ENCODE assay signal across 1 cellular context in the genomic region with DNA sequence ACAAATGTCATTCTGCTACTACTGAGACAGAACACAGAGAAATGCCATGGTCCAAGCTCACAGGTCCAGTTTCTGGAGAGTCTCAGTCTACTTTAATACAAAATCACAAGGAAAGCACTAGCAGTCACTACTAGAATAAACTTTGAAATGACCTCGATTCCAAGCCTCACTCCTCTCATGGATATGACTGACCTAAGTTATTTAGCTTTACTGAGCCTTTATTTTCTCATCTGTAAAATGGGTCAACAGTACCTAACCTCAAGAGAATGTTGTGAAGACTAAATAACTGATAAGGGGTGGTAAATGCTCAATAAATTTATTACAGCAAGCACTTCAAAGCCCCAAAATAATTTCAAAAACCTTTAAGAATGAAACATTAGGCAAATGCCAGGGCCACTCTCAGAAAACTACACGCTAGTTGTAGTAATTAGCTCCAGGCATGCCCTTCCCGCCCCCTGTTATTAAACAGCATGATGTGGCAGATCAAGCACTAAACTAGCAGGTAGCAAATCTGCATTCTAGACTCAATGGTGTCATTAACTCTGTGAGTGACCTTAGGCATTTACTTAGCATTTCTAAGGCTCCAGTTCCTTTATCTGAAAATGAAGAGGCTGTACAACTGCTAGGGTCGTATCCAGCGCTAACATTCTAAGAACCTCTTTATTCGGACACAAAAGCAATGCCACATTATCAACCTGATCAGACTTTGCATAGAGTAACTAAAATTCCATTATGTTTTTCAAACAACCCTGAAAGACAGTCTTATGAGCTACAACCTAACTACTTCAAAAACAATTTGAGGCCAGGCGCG.
A peak's percentile ranks its signal among the peaks of the same experiment; 100 is the strongest.
TF ChIP-seq lines count a peak whose summit lies in the region.

No MANE protein-coding gene starts in this region.

TF ChIP-seq in HepG2, 621 proteins besides CTCF, POLR2A, EP300 and RAD21 (continued from another document):
- TF ChIP-seq, protein P1, sequence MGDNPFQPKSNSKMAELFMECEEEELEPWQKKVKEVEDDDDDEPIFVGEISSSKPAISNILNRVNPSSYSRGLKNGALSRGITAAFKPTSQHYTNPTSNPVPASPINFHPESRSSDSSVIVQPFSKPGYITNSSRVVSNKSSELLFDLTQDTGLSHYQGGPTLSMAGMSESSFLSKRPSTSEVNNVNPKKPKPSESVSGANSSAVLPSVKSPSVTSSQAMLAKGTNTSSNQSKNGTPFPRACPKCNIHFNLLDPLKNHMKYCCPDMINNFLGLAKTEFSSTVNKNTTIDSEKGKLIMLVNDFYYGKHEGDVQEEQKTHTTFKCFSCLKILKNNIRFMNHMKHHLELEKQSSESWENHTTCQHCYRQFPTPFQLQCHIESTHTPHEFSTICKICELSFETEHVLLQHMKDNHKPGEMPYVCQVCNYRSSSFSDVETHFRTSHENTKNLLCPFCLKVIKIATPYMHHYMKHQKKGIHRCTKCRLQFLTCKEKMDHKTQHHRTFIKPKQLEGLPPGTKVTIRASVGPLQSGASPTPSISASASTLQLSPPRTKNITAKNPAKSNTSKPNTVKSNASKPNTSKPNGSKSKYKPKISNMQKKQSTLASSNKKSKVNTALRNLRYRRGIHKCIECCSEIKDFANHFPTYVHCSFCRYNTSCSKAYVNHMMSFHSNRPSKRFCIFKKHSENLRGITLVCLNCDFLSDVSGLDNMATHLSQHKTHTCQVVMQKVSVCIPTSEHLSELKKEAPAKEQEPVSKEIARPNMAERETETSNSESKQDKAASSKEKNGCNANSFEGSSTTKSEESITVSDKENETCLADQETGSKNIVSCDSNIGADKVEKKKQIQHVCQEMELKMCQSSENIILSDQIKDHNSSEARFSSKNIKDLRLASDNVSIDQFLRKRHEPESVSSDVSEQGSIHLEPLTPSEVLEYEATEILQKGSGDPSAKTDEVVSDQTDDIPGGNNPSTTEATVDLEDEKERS (CRISPR knock-in tag; IDR thresholded peaks at IDR 0.05), result peak; percentile 72; the same call in 1 of the 2 replicates
